7 cellular contexts compared by ENCODE assay signal in genomic region chr1:16649960-16650359, GRCh38. TPM values are rescaled to one million over a fixed set of nuclear protein-coding genes. Genes with fewer than 3 reads are reported as not detected.
DNase-seq lines count a peak whose midpoint lies in the region; ATAC-seq and TF ChIP-seq lines count a peak whose summit lies in the region.
"Not testable (repeated sequence)": the region's sequence is repeated elsewhere in the genome, so short reads cannot be mapped to it uniquely, and the experiment has no call there.

No MANE protein-coding gene starts in this region.

- H3K4me1 Mint-ChIP-seq in activated CD8-positive, alpha-beta T cell treated with anti-CD3 and anti-CD28 coated beads for 36 hours (ENCODE audit: low read depth); chondrocyte (ENCODE audit: low read depth); type B pancreatic cell (ENCODE audit: unreplicated experiment): not testable (repeated sequence)

- not testable (repeated sequence) for ATAC-seq in activated CD8-positive, alpha-beta T cell treated with anti-CD3 and anti-CD28 coated beads for 36 hours; sciatic nerve

- not testable (repeated sequence) for TF ChIP-seq CTCF in activated CD8-positive, alpha-beta T cell treated with anti-CD3 and anti-CD28 coated beads for 36 hours (IDR thresholded peaks at IDR 0.05); chondrocyte (IDR thresholded peaks at IDR 0.05); right atrium auricular region (IDR thresholded peaks at IDR 0.05); type B pancreatic cell (conservative IDR thresholded peaks at IDR 0.05)

- peaks cover 0 to 10% of the 10 kb centered on the region in 2 donors for H3K4me1 ChIP-seq in right atrium auricular region

- POLR2A ChIA-PET in activated CD8-positive, alpha-beta T cell treated with anti-CD3 and anti-CD28 coated beads for 36 hours (lab: Charles Lee) = not testable (repeated sequence)

- not testable (repeated sequence) for H3K36me3 ChIP-seq in right atrium auricular region

- not testable (repeated sequence) for H3K4me3 Mint-ChIP-seq in activated CD8-positive, alpha-beta T cell treated with anti-CD3 and anti-CD28 coated beads for 36 hours; chondrocyte (ENCODE audit: unreplicated experiment); type B pancreatic cell

- CTCF ChIA-PET in activated CD8-positive, alpha-beta T cell treated with anti-CD3 and anti-CD28 coated beads for 36 hours (lab: Charles Lee) = not testable (repeated sequence)

- H3K27me3 ChIP-seq in right atrium auricular region = not testable (repeated sequence)

- not testable (repeated sequence) for H3K9me3 Mint-ChIP-seq in activated CD8-positive, alpha-beta T cell treated with anti-CD3 and anti-CD28 coated beads for 36 hours; chondrocyte (ENCODE audit: low read depth); type B pancreatic cell

- not testable (repeated sequence) for H3K9me3 ChIP-seq in right atrium auricular region

- H3K27ac Mint-ChIP-seq in activated CD8-positive, alpha-beta T cell treated with anti-CD3 and anti-CD28 coated beads for 36 hours; chondrocyte (ENCODE audit: unreplicated experiment); type B pancreatic cell: not testable (repeated sequence)

- H3K27ac ChIP-seq in right atrium auricular region = not testable (repeated sequence)

- peak; percentile 0 for DNase-seq in activated CD8-positive, alpha-beta T cell treated with anti-CD3 and anti-CD28 coated beads for 36 hours
- peak; percentile 39 for DNase-seq in activated effector memory CD4-positive, alpha-beta T cell treated with anti-CD3 and anti-CD28 coated beads, Interleukin-2, amount 50 U/mL, for 16 hours
- DNase-seq in chondrocyte (ENCODE audit: low spot score) (peak; percentile 93), right atrium auricular region (ENCODE audit: low spot score) (peak; percentile 57), mesenteric fat pad (ENCODE audit: low spot score) (peak; percentile 85), sciatic nerve (ENCODE audit: low spot score) (peak; percentile 56), type B pancreatic cell (ENCODE audit: extremely low spot score, unreplicated experiment) (peak; percentile 69)

- H3K36me3 Mint-ChIP-seq in activated CD8-positive, alpha-beta T cell treated with anti-CD3 and anti-CD28 coated beads for 36 hours (ENCODE audit: low read depth); chondrocyte (ENCODE audit: low read depth); type B pancreatic cell: not testable (repeated sequence)

- H3K4me3 ChIP-seq in right atrium auricular region = not testable (repeated sequence)

- intact Hi-C loops in activated CD8-positive, alpha-beta T cell treated with anti-CD3 and anti-CD28 coated beads for 36 hours (cut with micrococcal nuclease); sciatic nerve (cut with DNase I): not testable (repeated sequence)

- H3K27me3 Mint-ChIP-seq in activated CD8-positive, alpha-beta T cell treated with anti-CD3 and anti-CD28 coated beads for 36 hours; chondrocyte (ENCODE audit: low read depth): not testable (repeated sequence)
- peaks cover 15% of the 10 kb centered on the region for H3K27me3 Mint-ChIP-seq in type B pancreatic cell

RNA-seq across cellular contexts. Expression of gene RNU1-3, which starts 16.8 kb away (rescaled TPM):
- 1,000 to 10,000 TPM in 1 of 2 experiments, 100 to 1,000 TPM in 1; 820 to 1,043 TPM for total RNA-seq in activated CD8-positive, alpha-beta T cell treated with anti-CD3 and anti-CD28 coated beads for 36 hours
- total RNA-seq in chondrocyte = 1,438 to 1,620 TPM (median 1,579 TPM) in 3 replicates
- not detected for total RNA-seq in right atrium auricular region
- total RNA-seq in mesenteric fat pad = 6,165 TPM
- 13,769 TPM for total RNA-seq in sciatic nerve
- 2,993 and 3,564 TPM in 2 replicates for total RNA-seq in type B pancreatic cell (ENCODE audit: low replicate concordance)

RNA-seq across cellular contexts. Expression of gene NBPF1, which starts 36.6 kb away (rescaled TPM):
- 1 to 10 TPM; 2.8 to 3.1 TPM for total RNA-seq in activated CD8-positive, alpha-beta T cell treated with anti-CD3 and anti-CD28 coated beads for 36 hours
- 52.1 to 67.7 TPM (median 58.9 TPM) in 3 replicates for total RNA-seq in chondrocyte
- 10 to 100 TPM; 15.1 to 20.0 TPM for total RNA-seq in right atrium auricular region
- 25.8 TPM for total RNA-seq in mesenteric fat pad
- total RNA-seq in sciatic nerve = 40.4 TPM
- total RNA-seq in type B pancreatic cell (ENCODE audit: low replicate concordance) = 39.1 and 97.5 TPM in 2 replicates

Comparison
In these comparisons a context has a peak if more than half of its experiments do, and no peak if none do; other contexts are left out.
1. DNase-seq: peak in every context shown above with its lines; median percentile 93 in chondrocyte; 85 in mesenteric fat pad; 69 in type B pancreatic cell; 57 in right atrium auricular region; 56 in sciatic nerve; 39 in activated effector memory CD4-positive, alpha-beta T cell treated with anti-CD3 and anti-CD28 coated beads, Interleukin-2, amount 50 U/mL, for 16 hours; 0 in activated CD8-positive, alpha-beta T cell treated with anti-CD3 and anti-CD28 coated beads for 36 hours.
2. RNA of gene RNU1-3, which starts 16.8 kb away (total RNA-seq): 13,769 TPM in sciatic nerve (single experiment), 6,165 TPM in mesenteric fat pad (single experiment), 2,993 to 3,564 TPM in type B pancreatic cell, 1,438 to 1,620 TPM in chondrocyte and 820 to 1,043 TPM in activated CD8-positive, alpha-beta T cell treated with anti-CD3 and anti-CD28 coated beads for 36 hours; not detected in right atrium auricular region; every median in the first group is over 100 times any median in the second.